Comparison of ENCODE assay signal across 15 cellular contexts in the genomic region with DNA sequence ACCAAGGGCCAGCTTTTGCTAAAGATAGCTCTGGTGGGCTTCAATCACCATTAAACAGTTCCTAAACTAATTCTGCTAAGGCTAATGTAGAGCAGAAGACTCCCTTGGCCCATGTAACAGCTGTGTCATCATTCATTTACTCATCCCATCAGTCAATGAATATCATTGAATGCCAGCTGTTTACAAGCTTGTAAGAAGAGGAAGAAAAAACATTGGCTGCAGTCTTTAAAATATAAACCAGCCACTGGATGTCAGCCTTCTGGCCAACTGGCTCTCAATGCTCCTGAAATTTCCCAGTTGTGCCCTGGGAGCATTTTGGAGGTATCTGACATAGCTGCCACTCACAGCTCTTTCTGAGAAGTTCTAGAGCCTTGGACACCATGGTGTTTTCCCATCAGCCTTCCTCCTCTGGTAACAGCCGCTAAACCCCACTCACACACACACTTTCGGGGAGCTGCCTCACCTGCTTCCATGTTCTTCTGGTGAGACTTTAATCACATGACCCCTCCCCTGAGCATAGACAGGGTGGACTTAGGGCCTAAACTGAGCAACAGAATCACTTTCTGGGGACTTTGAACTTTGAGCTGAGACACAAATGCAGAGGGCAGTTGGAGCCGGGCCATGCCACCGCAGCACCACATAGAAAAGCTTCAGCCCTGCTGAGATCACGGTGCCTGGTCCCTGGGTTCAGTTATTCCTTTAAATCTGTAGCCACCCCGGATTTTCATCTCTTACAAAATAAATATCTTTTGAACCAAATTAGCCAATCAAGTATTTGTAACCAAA. TPM values are rescaled to one million over a fixed set of nuclear protein-coding genes. Genes with fewer than 3 reads are reported as not detected.
A peak's percentile ranks its signal among the peaks of the same experiment; 100 is the strongest.
DNase-seq lines count a peak whose midpoint lies in the region; ATAC-seq, FAIRE-seq and TF ChIP-seq lines count a peak whose summit lies in the region.
"Had no signal": no experiment of that assay in that cellular context is flagged by ENCODE, and none has a peak within 500 bp of the region (broad histone marks: within the 10 kb centered on the region; RNA-seq: fewer than 3 reads in every experiment).

No MANE protein-coding gene starts in this region.

- no peaks in the 10 kb centered on the region for H3K36me3 ChIP-seq in psoas muscle (ENCODE audit: insufficient read depth in 1 of 2, low read depth in 1 of 2)

- peak; percentile 19 for TF ChIP-seq CTCF in epithelial cell of esophagus (IDR thresholded peaks at IDR 0.05; ENCODE audit: insufficient read depth, low read depth, low read length, missing control alignments)
- TF ChIP-seq CTCF in psoas muscle (IDR thresholded peaks at IDR 0.05) = no peak

- peak overlapping the region; percentile 32 for H3K27ac ChIP-seq in psoas muscle
- no peak overlapping the region for H3K27ac ChIP-seq in substantia nigra (ENCODE audit: low read depth, low read length, poor library complexity, severe bottlenecking)
- no peak overlapping the region for H3K27ac ChIP-seq in caudate nucleus (ENCODE audit: low read depth, low read length)
- H3K27ac ChIP-seq: dorsolateral prefrontal cortex, HL-60 had no signal

- no peaks in the 10 kb centered on the region for H3K4me1 ChIP-seq in psoas muscle

- DNase-seq in DMS53 (lab: John Stamatoyannopoulos, UW) = peak; percentile 18
- DNase-seq in DMS53 treated with DMSO at 0.1 percent for 48 hours (lab: John Stamatoyannopoulos, UW; ENCODE audit: unreplicated experiment) = no peak
- DNase-seq in NCI-H446 treated with DMSO at 0.1 percent for 48 hours (lab: John Stamatoyannopoulos, UW) = peak; percentile 69
- peak; percentile 51 for DNase-seq in epithelial cell of esophagus (ENCODE audit: low read depth)
- DNase-seq in psoas muscle = no peak
- no peak for DNase-seq in substantia nigra (lab: John Stamatoyannopoulos, UW)
- DNase-seq in GM12892 (ENCODE audit: insufficient read length) = no peak
- DNase-seq in caudate nucleus (lab: John Stamatoyannopoulos, UW) = no peak
- DNase-seq: 8988T; activated CD4-positive, alpha-beta T cell treated with anti-CD3 and anti-CD28 coated beads for 48 hours; activated T-cell treated with anti-CD3 and anti-CD28 coated beads, Interleukin-2, amount 50 U/mL, for 72 hours; CD8-positive, alpha-beta memory T cell; dorsolateral prefrontal cortex; occipital lobe had no signal

- FAIRE-seq in GM12892 (lab: Jason Lieb, UNC) = no peak

- 65 to 83% (median 77%) methylated on average over 6 of the region's 6 CpGs for WGBS in psoas muscle, 3 donors

- peak; percentile 19 to 60 (median 44) for ATAC-seq in psoas muscle
- ATAC-seq: activated T-cell treated with anti-CD3 and anti-CD28 coated beads, Interleukin-2, amount 50 U/mL, for 72 hours had no signal

- no peaks in the 10 kb centered on the region for H3K9me3 ChIP-seq in psoas muscle

- intact Hi-C loops in psoas muscle (cut with DNase I) = loop anchor here (10.0 kb wide), 2 partner anchors 77 to 147 kb away; a partner anchor contains a TSS

- peaks cover 0 to 14% (median 9%) of the 10 kb centered on the region in 3 donors for H3K27me3 ChIP-seq in psoas muscle (ENCODE audit: insufficient read depth in 3 of 3, low read length in 2 of 3)

- no peak overlapping the region for H3K4me3 ChIP-seq in epithelial cell of esophagus (ENCODE audit: low read length)
- H3K4me3 ChIP-seq in psoas muscle = no peak overlapping the region
- H3K4me3 ChIP-seq: dorsolateral prefrontal cortex had no signal

- TF ChIP-seq POLR2A in GM12892 (IDR thresholded peaks at IDR 0.05; ENCODE audit: low read depth, low read length) = no peak

RNA-seq across cellular contexts. Expression of a gene that starts 18.2 kb away (rescaled TPM):
- 1 to 10 TPM; 2.1 to 4.3 (median 3.2) TPM for total RNA-seq in psoas muscle
- polyA plus RNA-seq in psoas muscle = 1 to 10 TPM in 2 of 3 donors, under 1 TPM in 1; 0.44 to 1.8 (median 1.1) TPM
- 2.0 TPM for polyA plus RNA-seq in GM12892 (2012; ENCODE audit: missing spikeins)

Comparison
In these comparisons a context has a peak if more than half of its experiments do, and no peak if none do; other contexts are left out.
1. DNase-seq: peak in DMS53 (single experiment), NCI-H446 treated with DMSO at 0.1 percent for 48 hours (single experiment) and epithelial cell of esophagus (single experiment); none in DMS53 treated with DMSO at 0.1 percent for 48 hours (single experiment), psoas muscle (0 of 2), substantia nigra (0 of 49), GM12892 (single experiment) and caudate nucleus (0 of 61).